Comparison of ENCODE assay signal across 1 cellular context in genomic region chr15:82699726-82700125, GRCh38.
TF ChIP-seq lines count a peak whose summit lies in the region.

No MANE protein-coding gene starts in this region.

TF ChIP-seq in GM23338, 12 proteins besides CTCF, POLR2A, EP300 and RAD21 (continued from another document):
- TF ChIP-seq CREB1 (CRISPR knock-in tag; IDR thresholded peaks at IDR 0.05; ENCODE audit: low read depth) (no peak), JUNB (IDR thresholded peaks at IDR 0.05; ENCODE audit: unreplicated experiment) (no peak), REST (IDR thresholded peaks at IDR 0.05; ENCODE audit: unreplicated experiment) (no peak)
